8 cellular contexts compared by ENCODE assay signal in genomic region chr11:68338041-68338800, GRCh38. TPM values are rescaled to one million over a fixed set of nuclear protein-coding genes. Genes with fewer than 3 reads are reported as not detected.
DNase-seq lines count a peak whose midpoint lies in the region; ATAC-seq and TF ChIP-seq lines count a peak whose summit lies in the region.

No MANE protein-coding gene starts in this region.

- TF ChIP-seq CTCF in foreskin keratinocyte (conservative IDR thresholded peaks at IDR 0.05) = no peak

- DNase-seq in Daoy (ENCODE audit: low read depth) (peak; percentile 35), T-helper 17 cell (no peak), foreskin keratinocyte (peak; percentile 83 to 94), NCI-H524 treated with DMSO at 0.1 percent for 48 hours (lab: John Stamatoyannopoulos, UW) (no peak)
- no peak for DNase-seq in activated T-cell treated with anti-CD3 and anti-CD28 coated beads, Interleukin-2, amount 50 U/mL, for 4 hours

- H3K27me3 Mint-ChIP-seq in T-helper 17 cell = no peaks in the 10 kb centered on the region
- H3K27me3 Mint-ChIP-seq in activated T-cell treated with anti-CD3 and anti-CD28 coated beads, Interleukin-2, amount 50 U/mL, for 4 hours (ENCODE audit: low read depth) = no peaks in the 10 kb centered on the region

- H3K36me3 ChIP-seq in rectal smooth muscle tissue (ENCODE audit: control insufficient read depth, insufficient read depth, low read length) = no peaks in the 10 kb centered on the region

- no peak overlapping the region for H3K4me3 ChIP-seq in rectal smooth muscle tissue (ENCODE audit: low read length)

- H3K27ac ChIP-seq in foreskin keratinocyte = peak overlapping the region; percentile 9
- peak overlapping the region; percentile 62 for H3K27ac ChIP-seq in rectal smooth muscle tissue (ENCODE audit: low read depth, low read length)

- H3K36me3 Mint-ChIP-seq in T-helper 17 cell (ENCODE audit: low read depth) = no peaks in the 10 kb centered on the region
- H3K36me3 Mint-ChIP-seq in activated T-cell treated with anti-CD3 and anti-CD28 coated beads, Interleukin-2, amount 50 U/mL, for 4 hours (ENCODE audit: insufficient read depth) = no peaks in the 10 kb centered on the region

- H3K4me1 ChIP-seq in foreskin keratinocyte = peaks cover 23% of the 10 kb centered on the region
- H3K4me1 ChIP-seq in rectal smooth muscle tissue (ENCODE audit: control insufficient read depth, insufficient read depth, low read length) = peaks cover 47% of the 10 kb centered on the region

- H3K27me3 ChIP-seq in foreskin keratinocyte = no peaks in the 10 kb centered on the region
- no peaks in the 10 kb centered on the region for H3K27me3 ChIP-seq in rectal smooth muscle tissue (ENCODE audit: control insufficient read depth, insufficient read depth, low read length)

- peaks cover 37% of the 10 kb centered on the region for H3K4me1 Mint-ChIP-seq in T-helper 17 cell
- peaks cover 41% of the 10 kb centered on the region for H3K4me1 Mint-ChIP-seq in activated T-cell treated with anti-CD3 and anti-CD28 coated beads, Interleukin-2, amount 50 U/mL, for 4 hours (ENCODE audit: low read depth)

- H3K4me3 Mint-ChIP-seq in T-helper 17 cell = peak overlapping the region; percentile 49
- no peak overlapping the region for H3K4me3 Mint-ChIP-seq in activated T-cell treated with anti-CD3 and anti-CD28 coated beads, Interleukin-2, amount 50 U/mL, for 4 hours

- no peaks in the 10 kb centered on the region for H3K9me3 ChIP-seq in T-helper 17 cell (ENCODE audit: control insufficient read depth, low read length, poor library complexity, severe bottlenecking)

- no peaks in the 10 kb centered on the region for H3K9me3 Mint-ChIP-seq in activated T-cell treated with anti-CD3 and anti-CD28 coated beads, Interleukin-2, amount 50 U/mL, for 4 hours

- ATAC-seq in T-helper 17 cell (no peak), foreskin keratinocyte (peak; percentile 66), HG02678 (IDR thresholded peaks at IDR 0.05; ENCODE audit: unreplicated experiment) (no peak), GM21423 (IDR thresholded peaks at IDR 0.05; ENCODE audit: unreplicated experiment) (no peak)
- ATAC-seq in activated T-cell treated with anti-CD3 and anti-CD28 coated beads, Interleukin-2, amount 50 U/mL, for 4 hours = no peak

- H3K9ac ChIP-seq in rectal smooth muscle tissue (ENCODE audit: low read length) = no peak overlapping the region

- peak overlapping the region; percentile 65 for H3K27ac Mint-ChIP-seq in T-helper 17 cell

RNA-seq across cellular contexts. Expression of gene LRP5, which starts 25.8 kb away (rescaled TPM):
- total RNA-seq in Daoy (2014; rRNA removed; shearing (Covaris generic)) = 13.8 and 17.2 TPM in 2 replicates
- total RNA-seq in T-helper 17 cell = 1 to 10 TPM in 1 of 2 donors, under 1 TPM in 1; 0.73 to 3.0 TPM
- total RNA-seq in foreskin keratinocyte = 26.8 and 30.1 TPM in 2 replicates
- 29.3 and 30.5 TPM in 2 replicates for polyA plus RNA-seq in foreskin keratinocyte
- 1 to 10 TPM; 7.7 to 8.5 (median 7.9) TPM for total RNA-seq in activated T-cell treated with anti-CD3 and anti-CD28 coated beads, Interleukin-2, amount 50 U/mL, for 4 hours

Comparison
In these comparisons a context has a peak if more than half of its experiments do, and no peak if none do; other contexts are left out.
1. DNase-seq: peak in Daoy (single experiment) and foreskin keratinocyte (2 of 2); none in T-helper 17 cell (0 of 3), activated T-cell treated with anti-CD3 and anti-CD28 coated beads, Interleukin-2, amount 50 U/mL, for 4 hours (single experiment) and NCI-H524 treated with DMSO at 0.1 percent for 48 hours (single experiment).